ENCODE assay signal across 1 cellular context in genomic region chr14:30849983-30850382, GRCh38.
TF ChIP-seq lines count a peak whose summit lies in the region.

No MANE protein-coding gene starts in this region.

TF ChIP-seq in A549, 52 proteins besides CTCF, POLR2A, EP300 and RAD21 (continued from another document):
- TF ChIP-seq REST (IDR thresholded peaks at IDR 0.05): no peak
- TF ChIP-seq JUN (IDR thresholded peaks at IDR 0.05): no peak
- TF ChIP-seq PHF8 (IDR thresholded peaks at IDR 0.05; ENCODE audit: borderline replicate concordance, low read depth): no peak
- no peak for TF ChIP-seq KDM5A (IDR thresholded peaks at IDR 0.05)
